Comparison of ENCODE assay signal across 20 cellular contexts in genomic region chr10:1529806-1530413, GRCh38.
DNase-seq lines count a peak whose midpoint lies in the region; ATAC-seq, FAIRE-seq and TF ChIP-seq lines count a peak whose summit lies in the region.
"Had no signal": no experiment of that assay in that cellular context is flagged by ENCODE, and none has a peak within 500 bp of the region (broad histone marks: within the 10 kb centered on the region; RNA-seq: fewer than 3 reads in every experiment).

No MANE protein-coding gene starts in this region.

- H4K91ac ChIP-seq in H1 (replicated peaks; ENCODE audit: insufficient read length, low read length), result no peak overlapping the region

- H2AFZ ChIP-seq in H1 (ENCODE audit: low read length), result no peak overlapping the region

- H3K4me3 ChIP-seq in H1 (ENCODE audit: extremely low read depth in 1 of 4, insufficient read depth in 2 of 4, low read depth in 3 of 4, low read length in 4 of 4) (no peak overlapping the region), aorta (ENCODE audit: low read length in 2 of 2) (no peak overlapping the region)

- no peaks in the 10 kb centered on the region for H3K9me3 Mint-ChIP-seq in nephron progenitor cell
- H3K9me3 Mint-ChIP-seq in activated naive CD8-positive, alpha-beta T cell treated with anti-CD3 and anti-CD28 coated beads, Interleukin-2, amount 50 U/mL, for 24 hours, result no peaks in the 10 kb centered on the region

- intact Hi-C loops in posterior vena cava (cut with DNase I), result no loop called here
- intact Hi-C loops in aorta (cut with DNase I), result no loop called here

- no peak overlapping the region for H3K27ac ChIP-seq in H1 (ENCODE audit: low read depth, low read length)
- H3K27ac ChIP-seq in aorta (ENCODE audit: low read depth in 1 of 2, low read length in 2 of 2), result no peak overlapping the region
- H3K27ac ChIP-seq: C4-2B had no signal

- H3K27ac Mint-ChIP-seq in nephron progenitor cell, result peak overlapping the region; percentile 57
- no peak overlapping the region for H3K27ac Mint-ChIP-seq in activated naive CD8-positive, alpha-beta T cell treated with anti-CD3 and anti-CD28 coated beads, Interleukin-2, amount 50 U/mL, for 24 hours

- TF ChIP-seq RAD21 in H1 (IDR thresholded peaks at IDR 0.05 in 1 of 2, conservative IDR thresholded peaks at IDR 0.05 in 1 of 2; ENCODE audit: low read depth in 2 of 2, low read length in 2 of 2), result no peak

- peaks cover 0 to 6% of the 10 kb centered on the region in 2 experiments for H4K20me1 ChIP-seq in H1 (replicated peaks in 1 of 2; ENCODE audit: control insufficient read depth in 1 of 2, insufficient read depth in 2 of 2, low read length in 2 of 2)

- no peak overlapping the region for H3K4me2 ChIP-seq in H1 (ENCODE audit: insufficient read depth in 1 of 2, low read depth in 2 of 2, low read length in 2 of 2)

- peaks cover 2% of the 10 kb centered on the region; the same call in 1 of the 2 replicates for H3K23me2 ChIP-seq in H1 (ENCODE audit: low read depth, low read length)

- H3K4ac ChIP-seq in H1 (replicated peaks; ENCODE audit: insufficient read length, low read depth, low read length), result no peak overlapping the region

- no peak overlapping the region for H2AK5ac ChIP-seq in H1 (ENCODE audit: low read depth, low read length)

- H3K27me3 Mint-ChIP-seq in nephron progenitor cell (ENCODE audit: low read depth, poor library complexity), result peaks cover 40% of the 10 kb centered on the region
- peaks cover 14% of the 10 kb centered on the region for H3K27me3 Mint-ChIP-seq in activated naive CD8-positive, alpha-beta T cell treated with anti-CD3 and anti-CD28 coated beads, Interleukin-2, amount 50 U/mL, for 24 hours

- ATAC-seq in aorta (ENCODE audit: low FRiP score) (peak; percentile 21), HG02884 (IDR thresholded peaks at IDR 0.05; ENCODE audit: unreplicated experiment) (no peak)
- no peak for ATAC-seq in activated naive CD8-positive, alpha-beta T cell treated with anti-CD3 and anti-CD28 coated beads, Interleukin-2, amount 50 U/mL, for 24 hours
- ATAC-seq: HCT116, HepG2 had no signal

- TF ChIP-seq CTCF in H1 (IDR thresholded peaks at IDR 0.05; ENCODE audit: control extremely low read depth in 1 of 3, insufficient read depth in 1 of 3, low read depth in 1 of 3, low read length in 3 of 3) (no peak), nephron progenitor cell (IDR thresholded peaks at IDR 0.05) (no peak)

- no peak overlapping the region for H3K14ac ChIP-seq in H1 (ENCODE audit: insufficient read length)

- TF ChIP-seq POLR2A in H1 (IDR thresholded peaks at IDR 0.05; ENCODE audit: control extremely low read depth in 1 of 2, low read depth in 2 of 2, low read length in 2 of 2), result no peak

- H3K56ac ChIP-seq in H1 (replicated peaks; ENCODE audit: insufficient read length, low read depth, low read length), result no peak overlapping the region

- no peak overlapping the region for H2BK20ac ChIP-seq in H1 (ENCODE audit: low read length)

- H3K4me3 Mint-ChIP-seq in nephron progenitor cell, result no peak overlapping the region
- no peak overlapping the region for H3K4me3 Mint-ChIP-seq in activated naive CD8-positive, alpha-beta T cell treated with anti-CD3 and anti-CD28 coated beads, Interleukin-2, amount 50 U/mL, for 24 hours
- H3K4me3 Mint-ChIP-seq: CD4-positive, alpha-beta memory T cell had no signal

- H2BK5ac ChIP-seq in H1 (ENCODE audit: low read depth, low read length), result 0 out of 2 replicates have a peak overlapping the region, but pooled peaks have one; percentile 21

- peaks cover 30% of the 10 kb centered on the region for H3K4me1 Mint-ChIP-seq in nephron progenitor cell
- no peaks in the 10 kb centered on the region for H3K4me1 Mint-ChIP-seq in activated naive CD8-positive, alpha-beta T cell treated with anti-CD3 and anti-CD28 coated beads, Interleukin-2, amount 50 U/mL, for 24 hours

- H4K8ac ChIP-seq in H1 (ENCODE audit: extremely low read depth, insufficient read depth, low read length), result no peak overlapping the region

- no peak overlapping the region for H2BK12ac ChIP-seq in H1 (ENCODE audit: low read depth, low read length)

- POLR2A ChIA-PET in H1 (lab: Charles Lee; ENCODE audit: partially characterized antibody), result no interaction called here

- H3K27me3 ChIP-seq in H1 (replicated peaks in 1 of 4; ENCODE audit: control insufficient read depth in 3 of 4, extremely low read depth in 1 of 4, insufficient read depth in 3 of 4, low read length in 3 of 4) (peaks cover 0 to 4% (median 0%) of the 10 kb centered on the region in 4 experiments; a peak in 1 of 7 replicates), aorta (ENCODE audit: control insufficient read depth in 1 of 2, insufficient read depth in 2 of 2, low read length in 1 of 2) (no peaks in the 10 kb centered on the region)
- H3K27me3 ChIP-seq: BE2C had no signal

- no peak overlapping the region for H3K23ac ChIP-seq in H1 (ENCODE audit: insufficient read length)

- H3K9me3 ChIP-seq in H1 (ENCODE audit: insufficient read depth in 2 of 2, low read depth in 1 of 2, low read length in 1 of 2) (no peaks in the 10 kb centered on the region), aorta (ENCODE audit: control insufficient read depth, low read length) (no peaks in the 10 kb centered on the region)
- H3K9me3 ChIP-seq: BE2C had no signal

- no peak for FAIRE-seq in H1 (lab: Jason Lieb, UNC)
- FAIRE-seq: A204.1, G401.6, GM12891, GM19239, H54, HepG2, HTR-8/SVneo had no signal

- peaks cover 0 to 9% (median 3%) of the 10 kb centered on the region in 4 experiments; a peak in 3 of 7 replicates for H3K4me1 ChIP-seq in H1 (replicated peaks in 1 of 4; ENCODE audit: control insufficient read depth in 3 of 4, insufficient read depth in 4 of 4, low read length in 3 of 4)
- no peaks in the 10 kb centered on the region for H3K4me1 ChIP-seq in aorta (ENCODE audit: control insufficient read depth in 1 of 2, insufficient read depth in 2 of 2, low read length in 2 of 2)
- H3K4me1 ChIP-seq: BE2C had no signal

- 86% methylated on average over 15 of the region's 15 CpGs; no CpG with 5 or more reads in 1 of the 2 experiments for whole genome bisulfite sequencing in H1 (ENCODE audit: extremely low coverage in 1 of 2, insufficient coverage in 1 of 2, insufficient read length in 1 of 2, insufficient replicate concordance in 2 of 2, low coverage in 1 of 2, low lambda C conversion rate in 2 of 2, missing lambda C conversion rate in 1 of 2), 2 experiments
- 91 to 95% methylated on average over 13 to 15 of the region's 15 CpGs for WGBS in aorta, 2 donors

- H3K36me3 ChIP-seq in H1 (ENCODE audit: control insufficient read depth in 2 of 4, insufficient read depth in 4 of 4, low read length in 3 of 4) (no peaks in the 10 kb centered on the region; a peak in 1 of 8 replicates), aorta (ENCODE audit: control insufficient read depth in 1 of 2, insufficient read depth in 2 of 2, low read length in 1 of 2) (no peaks in the 10 kb centered on the region)
- H3K36me3 ChIP-seq: BE2C had no signal

- DNase-seq in H1 (ENCODE audit: low read depth in 1 of 2, low spot score in 2 of 2), result no peak
- DNase-seq in nephron progenitor cell, result no peak
- DNase-seq in posterior vena cava (ENCODE audit: low spot score), result peak; percentile 58
- DNase-seq in aorta, result peak in 1 of 2 donors; percentile 59
- no peak for DNase-seq in AG08395 (ENCODE audit: low spot score)
- DNase-seq in activated naive CD8-positive, alpha-beta T cell treated with anti-CD3 and anti-CD28 coated beads, Interleukin-2, amount 50 U/mL, for 24 hours, result no peak
- DNase-seq: BE2C; CD4-positive, alpha-beta memory T cell; DMS79; EL had no signal

- H3K18ac ChIP-seq in H1 (ENCODE audit: extremely low read depth, low read length), result no peak overlapping the region

- no peak for TF ChIP-seq EP300 in H1 (IDR thresholded peaks at IDR 0.05; ENCODE audit: borderline replicate concordance in 1 of 2, low read depth in 2 of 2, low read length in 2 of 2)

- H3K79me1 ChIP-seq in H1 (ENCODE audit: low read depth, low read length), result peaks cover 3% of the 10 kb centered on the region; the same call in 1 of the 2 replicates

- H4K5ac ChIP-seq in H1 (ENCODE audit: insufficient read length, low read depth, low read length), result no peak overlapping the region

- H3K36me3 Mint-ChIP-seq in nephron progenitor cell (ENCODE audit: low read depth), result no peaks in the 10 kb centered on the region
- no peaks in the 10 kb centered on the region for H3K36me3 Mint-ChIP-seq in activated naive CD8-positive, alpha-beta T cell treated with anti-CD3 and anti-CD28 coated beads, Interleukin-2, amount 50 U/mL, for 24 hours (ENCODE audit: low read depth)
- H3K36me3 Mint-ChIP-seq: CD4-positive, alpha-beta memory T cell had no signal

- H3K9ac ChIP-seq in H1 (replicated peaks in 1 of 4; ENCODE audit: extremely low read depth in 1 of 4, low read depth in 3 of 4, low read length in 3 of 4), result no peak overlapping the region

- H3K79me2 ChIP-seq in H1 (ENCODE audit: control insufficient read depth in 1 of 2, insufficient read depth in 2 of 2, low read length in 2 of 2), result no peaks in the 10 kb centered on the region

- CTCF ChIA-PET in H1 (lab: Charles Lee; ENCODE audit: partially characterized antibody), result interaction anchor here (0.7 kb wide), 1 partner anchor 223 kb away, joined by 3 read pairs; no protein-coding TSS in a partner anchor

- H2BK120ac ChIP-seq in H1 (replicated peaks; ENCODE audit: low read depth, low read length), result no peak overlapping the region

- no peak overlapping the region for H2BK15ac ChIP-seq in H1 (ENCODE audit: low read length)

TF ChIP-seq in H1, 55 proteins besides CTCF, POLR2A, EP300 and RAD21:
- TF ChIP-seq JUN (IDR thresholded peaks at IDR 0.05; ENCODE audit: low read depth, low read length), result no peak
- TF ChIP-seq MAFK (IDR thresholded peaks at IDR 0.05; ENCODE audit: low read depth, low read length), result no peak
- TF ChIP-seq POU5F1 (IDR thresholded peaks at IDR 0.05; ENCODE audit: low read depth, low read length), result no peak
- no peak for TF ChIP-seq NRF1 (IDR thresholded peaks at IDR 0.05; ENCODE audit: low read depth, low read length)
- TF ChIP-seq BCL11A (IDR thresholded peaks at IDR 0.05; ENCODE audit: low read depth in 2 of 2, low read length in 2 of 2), result no peak
- no peak for TF ChIP-seq KDM1A (IDR thresholded peaks at IDR 0.05; ENCODE audit: borderline replicate concordance, low read length)
- no peak for TF ChIP-seq GTF2F1 (IDR thresholded peaks at IDR 0.05; ENCODE audit: borderline replicate concordance, low read depth, low read length)
- TF ChIP-seq PHF8 (conservative IDR thresholded peaks at IDR 0.05; ENCODE audit: low read depth, low read length), result no peak
- TF ChIP-seq CEBPB (IDR thresholded peaks at IDR 0.05; ENCODE audit: low read depth, low read length), result no peak
- no peak for TF ChIP-seq TCF12 (IDR thresholded peaks at IDR 0.05; ENCODE audit: low read depth, low read length)
- no peak for TF ChIP-seq JUND (IDR thresholded peaks at IDR 0.05; ENCODE audit: low read length)
- TF ChIP-seq EGR1 (IDR thresholded peaks at IDR 0.05; ENCODE audit: borderline replicate concordance, low read depth, low read length), result no peak
- no peak for TF ChIP-seq SIX5 (IDR thresholded peaks at IDR 0.05; ENCODE audit: low read depth, low read length)
TF ChIP-seq in H1: peak in this region for 0.
